18 cellular contexts compared by ENCODE assay signal in the genomic region with DNA sequence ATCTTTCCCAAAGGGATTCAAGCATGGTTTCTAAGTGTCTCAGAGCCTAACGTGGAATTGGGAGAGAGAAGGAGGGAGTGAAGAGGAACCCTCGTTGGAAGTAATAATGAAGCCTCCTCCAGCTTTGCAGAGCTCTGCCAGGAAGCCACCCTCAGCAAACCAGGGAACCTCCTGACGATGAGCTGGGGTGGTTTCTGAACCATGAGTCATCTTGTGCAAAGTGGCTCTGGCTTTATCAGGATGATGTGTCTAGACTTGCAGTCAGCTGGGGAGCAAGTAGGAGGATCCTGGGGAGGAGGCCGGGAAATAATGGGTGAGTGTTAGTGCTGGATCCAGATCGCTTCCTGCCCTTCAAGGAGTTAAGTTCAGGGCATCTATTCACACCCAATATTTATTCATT.
A peak's percentile ranks its signal among the peaks of the same experiment; 100 is the strongest.
DNase-seq lines count a peak whose midpoint lies in the region; ATAC-seq, FAIRE-seq and TF ChIP-seq lines count a peak whose summit lies in the region.
"Had no signal": no experiment of that assay in that cellular context is flagged by ENCODE, and none has a peak within 500 bp of the region (broad histone marks: within the 10 kb centered on the region; RNA-seq: fewer than 3 reads in every experiment).

No MANE protein-coding gene starts in this region.

- ATAC-seq in HG02884 (IDR thresholded peaks at IDR 0.05; ENCODE audit: unreplicated experiment) (no peak), HG03045 (IDR thresholded peaks at IDR 0.05; ENCODE audit: unreplicated experiment) (no peak)
- ATAC-seq: CD8-positive, alpha-beta T cell; Right ventricle myocardium inferior; SK-N-SH treated with all-trans-retinoic acid at 6 μM for 48 hours had no signal

- H3K27me3 ChIP-seq in astrocyte (ENCODE audit: insufficient read depth, low read length), result no peaks in the 10 kb centered on the region

- H3K27ac ChIP-seq in astrocyte (ENCODE audit: low read depth, low read length), result no peak overlapping the region
- H3K27ac ChIP-seq: PC-9 had no signal

- peaks cover 3% of the 10 kb centered on the region for H3K9me3 ChIP-seq in astrocyte (ENCODE audit: insufficient read depth, low read depth, low read length)

- no peaks in the 10 kb centered on the region for H3K36me3 ChIP-seq in astrocyte (ENCODE audit: insufficient read depth, low read length)

- H3K27ac Mint-ChIP-seq in astrocyte (ENCODE audit: unreplicated experiment), result peak overlapping the region; percentile 54
- H3K27ac Mint-ChIP-seq: CD8-positive, alpha-beta T cell had no signal

- H3K79me2 ChIP-seq in astrocyte (ENCODE audit: insufficient read depth, low read length), result no peaks in the 10 kb centered on the region

- intact Hi-C loops in lower leg skin (cut with DNase I; ENCODE audit: low total_unique reads), result no loop called here

- TF ChIP-seq CTCF in astrocyte (IDR thresholded peaks at IDR 0.05; ENCODE audit: insufficient read depth, low read depth, low read length) (no peak), lower leg skin (IDR thresholded peaks at IDR 0.05) (no peak)

- no peak overlapping the region for H2AFZ ChIP-seq in astrocyte (ENCODE audit: low read depth, low read length)
- H2AFZ ChIP-seq: PC-9 had no signal

- H3K36me3 Mint-ChIP-seq in astrocyte (ENCODE audit: low read depth, unreplicated experiment), result no peaks in the 10 kb centered on the region
- H3K36me3 Mint-ChIP-seq: CD8-positive, alpha-beta T cell had no signal

- H3K4me1 Mint-ChIP-seq in astrocyte (ENCODE audit: low read depth, unreplicated experiment), result peaks cover 10% of the 10 kb centered on the region

- TF ChIP-seq POLR2A in lower leg skin (IDR thresholded peaks at IDR 0.05), result no peak

- H3K4me1 ChIP-seq in astrocyte (ENCODE audit: insufficient read depth, low read length), result no peaks in the 10 kb centered on the region

- DNase-seq in M059J (ENCODE audit: low read depth) (peak; percentile 9), astrocyte (ENCODE audit: low read depth) (no peak), islet precursor cell (peak; percentile 93), superior temporal gyrus (ENCODE audit: extremely low spot score) (peak; percentile 51), lower leg skin (ENCODE audit: low spot score in 2 of 2) (no peak)
- DNase-seq: CD8-positive, alpha-beta T cell; IMR-90; MV-4-11; NCI-H1436 treated with DMSO at 0.1 percent for 48 hours; NCI-H2081 treated with DMSO at 0.1 percent for 48 hours; NCI-H524 treated with DMSO at 0.1 percent for 48 hours; NK-92 treated with Interleukin-12 subunit alpha and Interleukin-12 subunit beta, amount 100 ng/mL, for 24 hours; PC-9 had no signal

- WGBS in lower leg skin, 2 donors, result 42 to 50% methylated on average over 5 of the region's 5 CpGs

- H3K9me3 Mint-ChIP-seq in astrocyte (ENCODE audit: unreplicated experiment), result peaks cover 1% of the 10 kb centered on the region

- no peak overlapping the region for H3K4me2 ChIP-seq in astrocyte (ENCODE audit: low read length)
- H3K4me2 ChIP-seq: PC-9 had no signal

- no peak for FAIRE-seq in astrocyte (lab: Jason Lieb, UNC)
- FAIRE-seq: H54 had no signal

- H3K4me3 Mint-ChIP-seq in astrocyte (ENCODE audit: unreplicated experiment), result no peak overlapping the region
- H3K4me3 Mint-ChIP-seq: CD8-positive, alpha-beta T cell had no signal

- no peak overlapping the region for H3K9ac ChIP-seq in astrocyte (ENCODE audit: low read length)

- H3K4me3 ChIP-seq in astrocyte (ENCODE audit: insufficient read depth, low read depth, low read length), result no peak overlapping the region
- no peak overlapping the region for H3K4me3 ChIP-seq in lower leg skin (ENCODE audit: low read depth, poor library complexity, severe bottlenecking)
- H3K4me3 ChIP-seq: PC-9 had no signal

- no peaks in the 10 kb centered on the region for H3K27me3 Mint-ChIP-seq in astrocyte (ENCODE audit: low read depth, unreplicated experiment)

- H4K20me1 ChIP-seq in astrocyte (ENCODE audit: insufficient read depth, low read length), result no peaks in the 10 kb centered on the region

Comparison
In these comparisons a context has a peak if more than half of its experiments do, and no peak if none do; other contexts are left out.
1. DNase-seq: peak in M059J (single experiment), islet precursor cell (single experiment) and superior temporal gyrus (single experiment); none in astrocyte (single experiment) and lower leg skin (0 of 2).